In genomic region chr15:101489236-101489632, GRCh38 we compare ENCODE assay signal across 9 cellular contexts. TPM values are rescaled to one million over a fixed set of nuclear protein-coding genes. Genes with fewer than 3 reads are reported as not detected.
A peak's percentile ranks its signal among the peaks of the same experiment; 100 is the strongest.
DNase-seq lines count a peak whose midpoint lies in the region; ATAC-seq, FAIRE-seq and TF ChIP-seq lines count a peak whose summit lies in the region.
"Had no signal": no experiment of that assay in that cellular context is flagged by ENCODE, and none has a peak within 500 bp of the region (broad histone marks: within the 10 kb centered on the region; RNA-seq: fewer than 3 reads in every experiment).

No MANE protein-coding gene starts in this region.

- H3K27ac ChIP-seq in C4-2B (peak overlapping the region; percentile 45), astrocyte (ENCODE audit: low read depth, low read length) (no peak overlapping the region), liver (ENCODE audit: low read depth in 1 of 2, low read length in 2 of 2) (peak overlapping the region in 1 of 2 donors; percentile 90)

- H3K9ac ChIP-seq in astrocyte (ENCODE audit: low read length), result no peak overlapping the region
- H3K9ac ChIP-seq in liver (ENCODE audit: low read depth in 1 of 2, low read length in 2 of 2), result no peak overlapping the region

- under 1% methylated on average over 69 of the region's 70 CpGs for WGBS in liver

- peaks cover 25% of the 10 kb centered on the region for H3K27me3 ChIP-seq in astrocyte (ENCODE audit: insufficient read depth, low read length)
- no peaks in the 10 kb centered on the region for H3K27me3 ChIP-seq in liver (ENCODE audit: control insufficient read depth in 4 of 4, insufficient read depth in 4 of 4, low read length in 3 of 4)

- CTCF ChIA-PET in HEK293T (lab: Yijun Ruan, JAX), result interaction anchor here (1.9 kb wide), 1 partner anchor 13 kb away, joined by 8 read pairs; no protein-coding TSS in a partner anchor

- no peaks in the 10 kb centered on the region for H3K79me2 ChIP-seq in astrocyte (ENCODE audit: insufficient read depth, low read length)

- POLR2A ChIA-PET in HEK293T (lab: Yijun Ruan, JAX), result interaction anchor here (0.6 to 3.1 kb wide), 2 partner anchors 15 to 283 kb away, joined by 3 to 35 read pairs; no protein-coding TSS in a partner anchor

- peak overlapping the region; percentile 39 for H3K4me2 ChIP-seq in astrocyte (ENCODE audit: low read length)

- no peaks in the 10 kb centered on the region for H3K4me1 Mint-ChIP-seq in astrocyte (ENCODE audit: low read depth, unreplicated experiment)

- TF ChIP-seq RAD21 in liver (IDR thresholded peaks at IDR 0.05), result no peak

- H3K27me3 Mint-ChIP-seq in astrocyte (ENCODE audit: low read depth, unreplicated experiment), result peaks cover 52% of the 10 kb centered on the region

- H3K36me3 ChIP-seq in astrocyte (ENCODE audit: insufficient read depth, low read length) (no peaks in the 10 kb centered on the region), liver (ENCODE audit: control insufficient read depth in 4 of 4, insufficient read depth in 3 of 4, low read depth in 1 of 4, low read length in 3 of 4) (peaks cover 2 to 9% (median 3%) of the 10 kb centered on the region in 4 donors)

- TF ChIP-seq CTCF in C4-2B (conservative IDR thresholded peaks at IDR 0.05), result no peak
- no peak for TF ChIP-seq CTCF in astrocyte (IDR thresholded peaks at IDR 0.05; ENCODE audit: insufficient read depth, low read depth, low read length)
- TF ChIP-seq CTCF in liver (IDR thresholded peaks at IDR 0.05; ENCODE audit: low read depth, low read length, missing input control), result no peak

- H3K9me3 Mint-ChIP-seq in astrocyte (ENCODE audit: unreplicated experiment), result peaks cover 3% of the 10 kb centered on the region

- H3K4me3 Mint-ChIP-seq in astrocyte (ENCODE audit: unreplicated experiment), result no peak overlapping the region

- FAIRE-seq in astrocyte (lab: Jason Lieb, UNC), result no peak

- DNase-seq in HEK293T (ENCODE audit: extremely low spot score), result peak; percentile 93
- DNase-seq in astrocyte (ENCODE audit: low read depth), result no peak
- DNase-seq: activated CD4-positive, CD25-positive, alpha-beta regulatory T cell treated with anti-CD3 and anti-CD28 coated beads, Interleukin-2, amount 50 U/mL, for 72 hours had no signal

- H3K9me3 ChIP-seq in astrocyte (ENCODE audit: insufficient read depth, low read depth, low read length) (no peaks in the 10 kb centered on the region), liver (ENCODE audit: control insufficient read depth in 4 of 4, low read length in 3 of 4) (no peaks in the 10 kb centered on the region)

- H4K20me1 ChIP-seq in astrocyte (ENCODE audit: insufficient read depth, low read length), result no peaks in the 10 kb centered on the region

- H3K27ac Mint-ChIP-seq in astrocyte (ENCODE audit: unreplicated experiment), result no peak overlapping the region

- H3K4me1 ChIP-seq in astrocyte (ENCODE audit: insufficient read depth, low read length), result no peaks in the 10 kb centered on the region
- H3K4me1 ChIP-seq in liver (ENCODE audit: control insufficient read depth in 4 of 4, insufficient read depth in 4 of 4, low read length in 3 of 4), result peaks cover under 1 to 8% (median 3%) of the 10 kb centered on the region in 4 donors

- no peak for ATAC-seq in HG03108 (IDR thresholded peaks at IDR 0.05; ENCODE audit: unreplicated experiment)
- ATAC-seq in GM19395 (IDR thresholded peaks at IDR 0.05; ENCODE audit: unreplicated experiment), result no peak
- no peak for ATAC-seq in GM18520 (IDR thresholded peaks at IDR 0.05; ENCODE audit: unreplicated experiment)
- no peak for ATAC-seq in HG03457 (IDR thresholded peaks at IDR 0.05; ENCODE audit: unreplicated experiment)

- H3K4me3 ChIP-seq in astrocyte (ENCODE audit: insufficient read depth, low read depth, low read length) (no peak overlapping the region), liver (ENCODE audit: low read depth in 1 of 3, low read length in 3 of 3) (peak overlapping the region in 2 of 3 donors; percentile 36 to 84)

- no peak overlapping the region for H2AFZ ChIP-seq in astrocyte (ENCODE audit: low read depth, low read length)

- no peaks in the 10 kb centered on the region for H3K36me3 Mint-ChIP-seq in astrocyte (ENCODE audit: low read depth, unreplicated experiment)

TF ChIP-seq in HEK293T, 16 proteins besides CTCF, POLR2A, EP300 and RAD21:
- TF ChIP-seq CTBP1 (IDR thresholded peaks at IDR 0.05; ENCODE audit: borderline replicate concordance) (no peak), FOXA1 (IDR thresholded peaks at IDR 0.05) (no peak), SUZ12 (IDR thresholded peaks at IDR 0.05) (no peak), FOXK2 (IDR thresholded peaks at IDR 0.05) (no peak), SP1 (IDR thresholded peaks at IDR 0.05) (no peak), L3MBTL2 (conservative IDR thresholded peaks at IDR 0.05) (no peak), NFRKB (IDR thresholded peaks at IDR 0.05) (no peak), ARNT (IDR thresholded peaks at IDR 0.05) (peak; percentile 67), LEF1 (IDR thresholded peaks at IDR 0.05; ENCODE audit: borderline replicate concordance) (no peak), FOXM1 (IDR thresholded peaks at IDR 0.05; ENCODE audit: borderline replicate concordance) (0 out of 2 replicates have a peak, but pooled peaks have one; percentile 47), BHLHE40 (IDR thresholded peaks at IDR 0.05; ENCODE audit: borderline replicate concordance) (no peak), TARDBP (IDR thresholded peaks at IDR 0.05) (no peak)

TF ChIP-seq in liver, 16 proteins besides CTCF, POLR2A, EP300 and RAD21:
- TF ChIP-seq GABPA (IDR thresholded peaks at IDR 0.05 in 1 of 2, conservative IDR thresholded peaks at IDR 0.05 in 1 of 2) (no peak), YY1 (IDR thresholded peaks at IDR 0.05) (no peak), HNF4A (conservative IDR thresholded peaks at IDR 0.05) (no peak), JUND (IDR thresholded peaks at IDR 0.05) (no peak), SP1 (IDR thresholded peaks at IDR 0.05) (no peak), TAF1 (conservative IDR thresholded peaks at IDR 0.05) (no peak)

RNA-seq across cellular contexts. Expression of gene PCSK6, which starts 0.3 kb away (rescaled TPM):
- 0.36 and 1.3 TPM in 2 replicates for total RNA-seq in astrocyte
- 100 to 1,000 TPM; 124 to 398 TPM for total RNA-seq in liver
- 100 to 1,000 TPM in 1 of 2 donors, 10 to 100 TPM in 1; 94.8 to 212 TPM for polyA plus RNA-seq in liver

Comparison
In these comparisons a context has a peak if more than half of its experiments do, and no peak if none do; other contexts are left out.
1. RNA of gene PCSK6, which starts 0.3 kb away (total RNA-seq): 124 to 398 TPM in liver; 0.36 to 1.3 TPM in astrocyte; every median in the first group is over 10 times any median in the second.